In genomic region chr1:172089768-172090510, GRCh38 we compare ENCODE assay signal across 9 cellular contexts.
DNase-seq lines count a peak whose midpoint lies in the region; ATAC-seq, FAIRE-seq and TF ChIP-seq lines count a peak whose summit lies in the region.
"Had no signal": no experiment of that assay in that cellular context is flagged by ENCODE, and none has a peak within 500 bp of the region (broad histone marks: within the 10 kb centered on the region; RNA-seq: fewer than 3 reads in every experiment).

No MANE protein-coding gene starts in this region.

- in situ Hi-C loops in astrocyte of the cerebellum (cut with HindIII; ENCODE audit: low sequenced_read_pairs), result no loop called here

- peak; percentile 79 for TF ChIP-seq CTCF in astrocyte of the cerebellum (IDR thresholded peaks at IDR 0.05; ENCODE audit: low read depth, low read length, missing control alignments)

- CTCF ChIA-PET in HEK293T (lab: Yijun Ruan, JAX), result no interaction called here

- no peak overlapping the region for H3K4me3 ChIP-seq in astrocyte of the cerebellum (ENCODE audit: low read depth, low read length)

- POLR2A ChIA-PET in HEK293T (lab: Yijun Ruan, JAX), result no interaction called here

- FAIRE-seq in GM12892 (lab: Jason Lieb, UNC), result no peak

- no peak for ATAC-seq in HG02588 (IDR thresholded peaks at IDR 0.05; ENCODE audit: unreplicated experiment)

- peaks cover 5% of the 10 kb centered on the region for H3K27me3 Mint-ChIP-seq in T-helper 2 cell treated with Interferon-gamma antibody and Interleukin-4, amounts not matched to agents 5 μg/mL and 100 μg/mL, for 36 hours (ENCODE audit: low read depth)

- no peak overlapping the region for H3K27ac Mint-ChIP-seq in T-helper 2 cell treated with Interferon-gamma antibody and Interleukin-4, amounts not matched to agents 5 μg/mL and 100 μg/mL, for 36 hours

- peaks cover 4% of the 10 kb centered on the region for H3K4me1 Mint-ChIP-seq in T-helper 2 cell treated with Interferon-gamma antibody and Interleukin-4, amounts not matched to agents 5 μg/mL and 100 μg/mL, for 36 hours (ENCODE audit: low read depth)

- no peaks in the 10 kb centered on the region for H3K36me3 Mint-ChIP-seq in T-helper 2 cell treated with Interferon-gamma antibody and Interleukin-4, amounts not matched to agents 5 μg/mL and 100 μg/mL, for 36 hours (ENCODE audit: low read depth)

- TF ChIP-seq POLR2A in GM12892 (IDR thresholded peaks at IDR 0.05; ENCODE audit: low read depth, low read length), result no peak

- no peaks in the 10 kb centered on the region for H3K9me3 Mint-ChIP-seq in T-helper 2 cell treated with Interferon-gamma antibody and Interleukin-4, amounts not matched to agents 5 μg/mL and 100 μg/mL, for 36 hours

- no peak overlapping the region for H3K4me3 Mint-ChIP-seq in T-helper 2 cell treated with Interferon-gamma antibody and Interleukin-4, amounts not matched to agents 5 μg/mL and 100 μg/mL, for 36 hours
- H3K4me3 Mint-ChIP-seq: IgD-negative memory B cell had no signal

- DNase-seq in COLO668 (lab: John Stamatoyannopoulos, UW; ENCODE audit: unreplicated experiment) (peak; percentile 13), HEK293T (ENCODE audit: extremely low spot score) (peak; percentile 12), astrocyte of the cerebellum (ENCODE audit: low read depth) (peak; percentile 31), islet precursor cell (peak; percentile 75), GM12892 (ENCODE audit: insufficient read length) (no peak)
- peak; percentile 43 for DNase-seq in T-helper 2 cell treated with Interferon-gamma antibody and Interleukin-4, amounts not matched to agents 5 μg/mL and 100 μg/mL, for 36 hours (ENCODE audit: low spot score)
- DNase-seq in stimulated activated CD4-positive, alpha-beta T cell treated with anti-CD3 and anti-CD28 coated beads, TNF-alpha, amount 100 ng/mL, for 24 hours (ENCODE audit: low read depth in 3 of 3), result peak; percentile 10 to 52 (median 16)

TF ChIP-seq in HEK293T, 16 proteins besides CTCF, POLR2A, EP300 and RAD21:
- TF ChIP-seq BHLHE40 (IDR thresholded peaks at IDR 0.05; ENCODE audit: borderline replicate concordance), result no peak
- TF ChIP-seq HDGF (IDR thresholded peaks at IDR 0.05; ENCODE audit: borderline replicate concordance), result no peak
- no peak for TF ChIP-seq SP1 (IDR thresholded peaks at IDR 0.05)
- TF ChIP-seq LEF1 (IDR thresholded peaks at IDR 0.05; ENCODE audit: borderline replicate concordance), result no peak
- no peak for TF ChIP-seq TARDBP (IDR thresholded peaks at IDR 0.05)
- TF ChIP-seq SUZ12 (IDR thresholded peaks at IDR 0.05), result no peak
- no peak for TF ChIP-seq ZNF384 (IDR thresholded peaks at IDR 0.05)
- no peak for TF ChIP-seq PKNOX1 (IDR thresholded peaks at IDR 0.05)
- TF ChIP-seq ARNT (IDR thresholded peaks at IDR 0.05), result no peak
- no peak for TF ChIP-seq CTBP1 (IDR thresholded peaks at IDR 0.05; ENCODE audit: borderline replicate concordance)
